ENCODE assay signal across 18 cellular contexts in the genomic region with DNA sequence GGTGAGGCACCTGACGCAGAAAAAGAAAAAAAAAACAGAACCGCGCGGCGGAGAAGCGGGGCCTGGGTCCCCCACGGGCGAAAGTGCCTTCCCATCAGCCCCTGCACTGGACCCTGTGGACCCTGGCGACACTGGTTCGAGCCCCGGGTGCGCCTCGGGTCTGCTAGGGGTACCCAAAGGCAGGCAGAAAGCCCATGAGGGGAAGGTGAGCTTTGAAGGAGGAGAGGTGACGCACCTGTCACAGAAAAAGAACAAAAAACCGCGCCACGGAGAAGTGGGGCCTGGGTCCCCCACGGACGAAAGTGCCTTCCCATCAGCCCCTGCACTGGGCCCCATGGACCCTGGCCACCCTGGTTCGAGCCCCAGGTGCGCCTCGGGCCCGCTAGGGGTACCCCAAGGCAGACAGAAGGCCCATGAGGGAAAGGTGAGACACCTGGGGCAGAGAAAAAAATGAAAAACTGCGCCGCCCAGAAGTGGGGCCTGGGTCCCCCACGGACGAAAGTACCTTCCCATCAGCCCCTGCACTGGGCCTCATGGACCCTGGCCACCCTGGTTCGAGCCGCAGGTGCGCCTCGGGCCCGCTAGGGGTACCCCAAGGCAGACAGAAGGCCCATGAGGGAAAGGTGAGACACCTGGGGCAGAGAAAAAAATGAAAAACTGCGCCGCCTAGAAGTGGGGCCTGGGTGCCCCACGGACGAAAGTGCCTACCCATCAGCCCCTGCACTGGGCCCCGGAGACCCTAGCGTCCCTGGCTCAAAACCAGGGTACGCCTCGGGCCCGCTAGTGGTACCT.
DNase-seq lines count a peak whose midpoint lies in the region; ATAC-seq and TF ChIP-seq lines count a peak whose summit lies in the region.
"Had no signal": no experiment of that assay in that cellular context is flagged by ENCODE, and none has a peak within 500 bp of the region (broad histone marks: within the 10 kb centered on the region; RNA-seq: fewer than 3 reads in every experiment).

No MANE protein-coding gene starts in this region.

- no peaks in the 10 kb centered on the region for H3K4me1 Mint-ChIP-seq in stimulated activated naive B cell treated with anti-CD40 and anti-IgM and Interleukin-4, amounts not matched to agents 10 μg/mL and 1 μg/mL and 100 μg/mL, for 72 hours
- H3K4me1 Mint-ChIP-seq: B cell had no signal

- H3K27me3 ChIP-seq in right cardiac atrium (ENCODE audit: control insufficient read depth, insufficient read depth) (no peaks in the 10 kb centered on the region), Panc1 (ENCODE audit: control insufficient read depth, insufficient read depth, low read length) (no peaks in the 10 kb centered on the region), spleen (replicated peaks in 1 of 7) (peaks cover 0 to 4% (median 0%) of the 10 kb centered on the region in 7 donors)
- H3K27me3 ChIP-seq: BLaER1 treated with 17β-estradiol and CSF1 and Interleukin-3, amounts not matched to agents 10 nM and 100 nM had no signal

- in situ Hi-C loops in Panc1 (cut with HindIII; ENCODE audit: low pct_unique_long_range_greater_than_20kb, low sequenced_read_pairs) = no loop called here

- no peak overlapping the region for H3K4me3 Mint-ChIP-seq in stimulated activated naive B cell treated with anti-CD40 and anti-IgM and Interleukin-4, amounts not matched to agents 10 μg/mL and 1 μg/mL and 100 μg/mL, for 72 hours
- H3K4me3 Mint-ChIP-seq: B cell; CD4-positive, alpha-beta T cell; CD8-positive, alpha-beta T cell had no signal

- BruUV-seq in Panc1 (replicated peaks; lab: Mats Ljungman, UMichigan) = no TSS peak

- POLR2A ChIA-PET in Panc1 (lab: Charles Lee) = no interaction called here

- ATAC-seq in Right ventricle myocardium inferior = no peak
- no peak for ATAC-seq in right cardiac atrium
- ATAC-seq in Panc1 = peak; percentile 53; the same call in 1 of the 2 replicates
- no peak for ATAC-seq in stimulated activated naive B cell treated with anti-CD40 and anti-IgM and Interleukin-4, amounts not matched to agents 10 μg/mL and 1 μg/mL and 100 μg/mL, for 72 hours (replicated peaks)
- ATAC-seq in GM19035 (IDR thresholded peaks at IDR 0.05; ENCODE audit: unreplicated experiment) = no peak
- ATAC-seq: A549; CD8-positive, alpha-beta T cell had no signal

- TF ChIP-seq POLR2A in spleen (IDR thresholded peaks at IDR 0.05) = no peak

- DNase-seq in Right ventricle myocardium inferior (ENCODE audit: missing footprints) (peak; percentile 49), right cardiac atrium (no peak), Panc1 (ENCODE audit: low read depth, low spot score) (no peak), spleen (peak; percentile 43)
- no peak for DNase-seq in stimulated activated naive B cell treated with anti-CD40 and anti-IgM and Interleukin-4, amounts not matched to agents 10 μg/mL and 1 μg/mL and 100 μg/mL, for 72 hours
- DNase-seq: AML-193; Caco-2; Calu3; CD4-positive, alpha-beta T cell; CD8-positive, alpha-beta T cell; DMS79 treated with DMSO at 0.1 percent for 48 hours; GF-D8 had no signal

- peaks cover 4% of the 10 kb centered on the region in 2 donors for H3K36me3 Mint-ChIP-seq in stimulated activated naive B cell treated with anti-CD40 and anti-IgM and Interleukin-4, amounts not matched to agents 10 μg/mL and 1 μg/mL and 100 μg/mL, for 72 hours
- H3K36me3 Mint-ChIP-seq: CD8-positive, alpha-beta T cell had no signal

- H3K27ac Mint-ChIP-seq in stimulated activated naive B cell treated with anti-CD40 and anti-IgM and Interleukin-4, amounts not matched to agents 10 μg/mL and 1 μg/mL and 100 μg/mL, for 72 hours = no peak overlapping the region
- H3K27ac Mint-ChIP-seq: B cell; CD4-positive, alpha-beta T cell; CD8-positive, alpha-beta T cell had no signal

- no peaks in the 10 kb centered on the region for H3K27me3 Mint-ChIP-seq in stimulated activated naive B cell treated with anti-CD40 and anti-IgM and Interleukin-4, amounts not matched to agents 10 μg/mL and 1 μg/mL and 100 μg/mL, for 72 hours
- H3K27me3 Mint-ChIP-seq: B cell; CD4-positive, alpha-beta T cell had no signal

- CTCF ChIA-PET in Panc1 (lab: Charles Lee) = no interaction called here

- WGBS in right cardiac atrium = 76% methylated on average over 41 of the region's 41 CpGs
- WGBS in spleen, 5 donors = 74 to 91% (median 80%) methylated on average over 41 of the region's 41 CpGs

- peaks cover 0 to 7% of the 10 kb centered on the region in 2 donors for H3K9me3 Mint-ChIP-seq in stimulated activated naive B cell treated with anti-CD40 and anti-IgM and Interleukin-4, amounts not matched to agents 10 μg/mL and 1 μg/mL and 100 μg/mL, for 72 hours
- H3K9me3 Mint-ChIP-seq: CD4-positive, alpha-beta T cell; CD8-positive, alpha-beta T cell had no signal

- H3K27ac ChIP-seq in right cardiac atrium (ENCODE audit: low read length) = no peak overlapping the region
- H3K27ac ChIP-seq in Panc1 (ENCODE audit: low read length) = no peak overlapping the region
- H3K27ac ChIP-seq in spleen = no peak overlapping the region
- H3K27ac ChIP-seq: 22Rv1; A549; BLaER1 treated with 17β-estradiol and CSF1 and Interleukin-3, amounts not matched to agents 10 nM and 100 nM; C4-2B had no signal

- intact Hi-C loops in Right ventricle myocardium inferior (cut with DNase I) (no loop called here), right cardiac atrium (cut with DNase I) (no loop called here), Panc1 (cut with micrococcal nuclease; ENCODE audit: unreplicated experiment) (no loop called here), spleen (cut with DNase I; ENCODE audit: low total_unique reads) (no loop called here)

- no peak overlapping the region for H3K4me3 ChIP-seq in right cardiac atrium (ENCODE audit: low read length)
- peak overlapping the region; percentile 20 to 31 for H3K4me3 ChIP-seq in Panc1 (ENCODE audit: low read depth in 2 of 2, low read length in 2 of 2)
- no peak overlapping the region for H3K4me3 ChIP-seq in spleen
- H3K4me3 ChIP-seq: A549; BLaER1 treated with 17β-estradiol and CSF1 and Interleukin-3, amounts not matched to agents 10 nM and 100 nM had no signal

- no peak for TF ChIP-seq CTCF in Panc1 (IDR thresholded peaks at IDR 0.05)
- TF ChIP-seq CTCF in spleen (IDR thresholded peaks at IDR 0.05 in 8 of 11, conservative IDR thresholded peaks at IDR 0.05 in 3 of 11) = no peak

- H3K9me3 ChIP-seq in right cardiac atrium (ENCODE audit: control insufficient read depth, low read length) (no peaks in the 10 kb centered on the region), Panc1 (ENCODE audit: control insufficient read depth, insufficient read depth, low read depth, low read length) (no peaks in the 10 kb centered on the region), spleen (peaks cover 0 to 24% (median 9%) of the 10 kb centered on the region in 8 donors)
- H3K9me3 ChIP-seq: A549, Caco-2 had no signal

- H3K4me1 ChIP-seq in right cardiac atrium (ENCODE audit: control insufficient read depth, insufficient read depth, low read length) = no peaks in the 10 kb centered on the region
- H3K4me1 ChIP-seq in Panc1 (ENCODE audit: control insufficient read depth, insufficient read depth, low read length) = no peaks in the 10 kb centered on the region; the same call in 1 of the 2 replicates
- H3K4me1 ChIP-seq in spleen = no peaks in the 10 kb centered on the region
- H3K4me1 ChIP-seq: A549; BLaER1 treated with 17β-estradiol and CSF1 and Interleukin-3, amounts not matched to agents 10 nM and 100 nM; Caco-2 had no signal

- H3K36me3 ChIP-seq in Panc1 (ENCODE audit: control insufficient read depth, insufficient read depth, low read length) = no peaks in the 10 kb centered on the region; the same call in 1 of the 2 replicates
- H3K36me3 ChIP-seq in spleen = no peaks in the 10 kb centered on the region

Comparison
In these comparisons a context has a peak if more than half of its experiments do, and no peak if none do; other contexts are left out.
1. DNase-seq: peak in Right ventricle myocardium inferior (single experiment) and spleen (single experiment); none in right cardiac atrium (0 of 3), Panc1 (single experiment) and stimulated activated naive B cell treated with anti-CD40 and anti-IgM and Interleukin-4, amounts not matched to agents 10 μg/mL and 1 μg/mL and 100 μg/mL, for 72 hours (single experiment).
2. H3K4me3 ChIP-seq: peak in Panc1 (2 of 2); none in right cardiac atrium (single experiment) and spleen (0 of 8).